Comparison of ENCODE assay signal across 13 cellular contexts in genomic region chr10:20100157-20100556, GRCh38.
DNase-seq lines count a peak whose midpoint lies in the region; ATAC-seq, FAIRE-seq and TF ChIP-seq lines count a peak whose summit lies in the region.
"Had no signal": no experiment of that assay in that cellular context is flagged by ENCODE, and none has a peak within 500 bp of the region (broad histone marks: within the 10 kb centered on the region; RNA-seq: fewer than 3 reads in every experiment).

No MANE protein-coding gene starts in this region.

- no TSS peak for BruUV-seq in PC-3 (replicated peaks; lab: Mats Ljungman, UMichigan)

- DNase-seq in H4 (ENCODE audit: low spot score) (peak; percentile 14), bronchial epithelial cell (ENCODE audit: low read depth) (peak; percentile 22), hepatocyte (ENCODE audit: low spot score) (peak; percentile 29), pancreas (no peak), adrenal gland (no peak), PC-3 (no peak)
- no peak for DNase-seq in activated naive CD4-positive, alpha-beta T cell treated with anti-CD3 and anti-CD28 coated beads, Interleukin-2, amount 50 U/mL, for 72 hours (ENCODE audit: low spot score in 2 of 2)
- DNase-seq: activated T-cell treated with anti-CD3 and anti-CD28 coated beads for 4 hours, immature natural killer cell, NCI-H510A, T-helper 2 cell had no signal

- no peaks in the 10 kb centered on the region for H3K79me2 ChIP-seq in hepatocyte
- no peaks in the 10 kb centered on the region for H3K79me2 ChIP-seq in PC-3 (ENCODE audit: low read length)

- no peak for FAIRE-seq in bronchial epithelial cell (lab: Jason Lieb, UNC)
- peak; percentile 85 for FAIRE-seq in pancreas (lab: Jason Lieb, UNC)

- CTCF ChIA-PET in PC-3 (lab: Charles Lee): no interaction called here

- no peaks in the 10 kb centered on the region for H3K36me3 ChIP-seq in bronchial epithelial cell (ENCODE audit: control insufficient read depth, insufficient read depth, low read length)
- H3K36me3 ChIP-seq in hepatocyte (replicated peaks; ENCODE audit: insufficient read depth, low read depth): no peaks in the 10 kb centered on the region
- H3K36me3 ChIP-seq in pancreas: no peaks in the 10 kb centered on the region
- H3K36me3 ChIP-seq in adrenal gland (replicated peaks in 1 of 2): no peaks in the 10 kb centered on the region
- H3K36me3 ChIP-seq in PC-3 (ENCODE audit: low read depth, low read length): no peaks in the 10 kb centered on the region

- H3F3A ChIP-seq in PC-3 (ENCODE audit: low read length, unreplicated experiment): no peaks in the 10 kb centered on the region

- H3K9me2 ChIP-seq in hepatocyte (replicated peaks; ENCODE audit: insufficient read depth) (no peaks in the 10 kb centered on the region), PC-3 (replicated peaks; ENCODE audit: low read length) (no peaks in the 10 kb centered on the region)

- peaks cover 16 to 23% of the 10 kb centered on the region in 2 donors for H3K9me3 Mint-ChIP-seq in activated naive CD4-positive, alpha-beta T cell treated with anti-CD3 and anti-CD28 coated beads, Interleukin-2, amount 50 U/mL, for 72 hours
- H3K9me3 Mint-ChIP-seq: dendritic cell treated with granulocyte-macrophage colony-stimulating factor and Interleukin-4, amounts not matched to agents 40 ng/mL and 50 ng/mL, for 4 days had no signal

- H3K27me3 ChIP-seq in bronchial epithelial cell (ENCODE audit: control insufficient read depth, insufficient read depth, low read length) (no peaks in the 10 kb centered on the region), hepatocyte (no peaks in the 10 kb centered on the region), pancreas (no peaks in the 10 kb centered on the region), adrenal gland (no peaks in the 10 kb centered on the region), PC-3 (ENCODE audit: low read length) (peaks cover 5% of the 10 kb centered on the region; the same call in 1 of the 2 replicates)

- intact Hi-C loops in pancreas (cut with DNase I) (no loop called here), adrenal gland (cut with DNase I) (no loop called here), PC-3 (cut with micrococcal nuclease) (no loop called here)

- H3K4me2 ChIP-seq in hepatocyte (no peak overlapping the region), PC-3 (ENCODE audit: low read length) (no peak overlapping the region)

- WGBS in hepatocyte (ENCODE audit: low lambda C conversion rate, missing lambda C conversion rate): 48% methylated on average over 2 of the region's 2 CpGs
- 4 to 16% methylated on average over 2 of the region's 2 CpGs for WGBS in pancreas, 2 donors
- WGBS in adrenal gland, 4 donors: 31 to 53% (median 45%) methylated on average over 2 of the region's 2 CpGs

- TF ChIP-seq CTCF in bronchial epithelial cell (IDR thresholded peaks at IDR 0.05; ENCODE audit: insufficient read depth, low read length, severe bottlenecking) (no peak), hepatocyte (IDR thresholded peaks at IDR 0.05; ENCODE audit: poor library complexity) (no peak), pancreas (IDR thresholded peaks at IDR 0.05) (no peak), adrenal gland (IDR thresholded peaks at IDR 0.05) (no peak), PC-3 (conservative IDR thresholded peaks at IDR 0.05; ENCODE audit: low read depth, low read length) (no peak)

- no peak for TF ChIP-seq POLR2A in adrenal gland (IDR thresholded peaks at IDR 0.05)

- no peak overlapping the region for H3K9ac ChIP-seq in PC-3 (ENCODE audit: low read length)

- H2AFZ ChIP-seq in hepatocyte (no peak overlapping the region), PC-3 (ENCODE audit: low read length) (no peak overlapping the region)

- H3K9me3 ChIP-seq in hepatocyte (ENCODE audit: low read depth): no peaks in the 10 kb centered on the region
- H3K9me3 ChIP-seq in pancreas: no peaks in the 10 kb centered on the region
- H3K9me3 ChIP-seq in adrenal gland (replicated peaks in 1 of 3): no peaks in the 10 kb centered on the region
- H3K9me3 ChIP-seq in PC-3 (ENCODE audit: low read length): no peaks in the 10 kb centered on the region

- H4K20me1 ChIP-seq in hepatocyte (ENCODE audit: insufficient read depth, poor library complexity, severe bottlenecking): no peaks in the 10 kb centered on the region
- H4K20me1 ChIP-seq in PC-3 (ENCODE audit: low read length): no peaks in the 10 kb centered on the region

- no peak overlapping the region for H3K27ac ChIP-seq in hepatocyte
- H3K27ac ChIP-seq in pancreas: peak overlapping the region in 1 of 4 donors; percentile 23
- peak overlapping the region in 1 of 5 donors; percentile 32 for H3K27ac ChIP-seq in adrenal gland
- no peak overlapping the region for H3K27ac ChIP-seq in PC-3 (ENCODE audit: low read length)

- H3K4me3 ChIP-seq in bronchial epithelial cell (ENCODE audit: low read depth, low read length) (no peak overlapping the region), hepatocyte (no peak overlapping the region), pancreas (no peak overlapping the region), adrenal gland (no peak overlapping the region), PC-3 (ENCODE audit: low read length) (no peak overlapping the region)

- POLR2A ChIA-PET in PC-3 (lab: Charles Lee; ENCODE audit: unreplicated experiment): no interaction called here

- peak in 3 of 4 donors; percentile 19 to 57 (median 41) for ATAC-seq in pancreas
- no peak for ATAC-seq in GM21515 (IDR thresholded peaks at IDR 0.05; ENCODE audit: unreplicated experiment)
- ATAC-seq in activated naive CD4-positive, alpha-beta T cell treated with anti-CD3 and anti-CD28 coated beads, Interleukin-2, amount 50 U/mL, for 72 hours: no peak
- ATAC-seq in PC-3: no peak

- H3K36me3 Mint-ChIP-seq in activated naive CD4-positive, alpha-beta T cell treated with anti-CD3 and anti-CD28 coated beads, Interleukin-2, amount 50 U/mL, for 72 hours: no peaks in the 10 kb centered on the region

- H3K27ac Mint-ChIP-seq in activated naive CD4-positive, alpha-beta T cell treated with anti-CD3 and anti-CD28 coated beads, Interleukin-2, amount 50 U/mL, for 72 hours: no peak overlapping the region
- H3K27ac Mint-ChIP-seq: dendritic cell treated with granulocyte-macrophage colony-stimulating factor and Interleukin-4, amounts not matched to agents 40 ng/mL and 50 ng/mL, for 4 days had no signal

- no peaks in the 10 kb centered on the region for H3K4me1 ChIP-seq in hepatocyte (ENCODE audit: insufficient read depth)
- H3K4me1 ChIP-seq in pancreas: peaks cover 0 to 2% (median 0%) of the 10 kb centered on the region in 3 donors
- peaks cover 9 to 11% of the 10 kb centered on the region in 2 donors for H3K4me1 ChIP-seq in adrenal gland (replicated peaks in 1 of 2)
- no peaks in the 10 kb centered on the region for H3K4me1 ChIP-seq in PC-3 (ENCODE audit: insufficient read depth, low read length)

Comparison
In these comparisons a context has a peak if more than half of its experiments do, and no peak if none do; other contexts are left out.
1. DNase-seq: peak in H4 (single experiment), bronchial epithelial cell (single experiment) and hepatocyte (single experiment); none in pancreas (0 of 6), adrenal gland (0 of 7), activated naive CD4-positive, alpha-beta T cell treated with anti-CD3 and anti-CD28 coated beads, Interleukin-2, amount 50 U/mL, for 72 hours (0 of 2) and PC-3 (single experiment).
2. ATAC-seq: peak in pancreas (3 of 4); none in GM21515 (single experiment), activated naive CD4-positive, alpha-beta T cell treated with anti-CD3 and anti-CD28 coated beads, Interleukin-2, amount 50 U/mL, for 72 hours (0 of 2) and PC-3 (single experiment).